In genomic region chr7:102473271-102473991, GRCh38 we compare ENCODE assay signal across 1 cellular context.
TF ChIP-seq lines count a peak whose summit lies in the region.

No MANE protein-coding gene starts in this region.

TF ChIP-seq in IMR-90, 13 proteins besides CTCF, POLR2A, EP300 and RAD21:
- no peak for TF ChIP-seq CHD1 (IDR thresholded peaks at IDR 0.05; ENCODE audit: low read depth, low read length)
- no peak for TF ChIP-seq FOS (IDR thresholded peaks at IDR 0.05; ENCODE audit: low read depth, low read length)
- no peak for TF ChIP-seq CEBPB (IDR thresholded peaks at IDR 0.05; ENCODE audit: low read depth, low read length)
- no peak for TF ChIP-seq ELK1 (IDR thresholded peaks at IDR 0.05; ENCODE audit: borderline replicate concordance, low read depth, low read length)
- no peak for TF ChIP-seq BHLHE40 (IDR thresholded peaks at IDR 0.05; ENCODE audit: low read depth, low read length)
- no peak for TF ChIP-seq MXI1 (IDR thresholded peaks at IDR 0.05; ENCODE audit: borderline replicate concordance, low read depth, low read length)
- no peak for TF ChIP-seq SMC3 (IDR thresholded peaks at IDR 0.05; ENCODE audit: low read depth, low read length)
- no peak for TF ChIP-seq MAFK (IDR thresholded peaks at IDR 0.05; ENCODE audit: low read depth, low read length)
- TF ChIP-seq RFX5 (IDR thresholded peaks at IDR 0.05; ENCODE audit: low read depth, low read length): no peak
- TF ChIP-seq USF2 (IDR thresholded peaks at IDR 0.05; ENCODE audit: low read depth, low read length): no peak
- TF ChIP-seq RCOR1 (IDR thresholded peaks at IDR 0.05; ENCODE audit: insufficient replicate concordance, low read length): no peak
- no peak for TF ChIP-seq MAZ (IDR thresholded peaks at IDR 0.05; ENCODE audit: borderline replicate concordance, low read depth, low read length)
- TF ChIP-seq NFE2L2 (IDR thresholded peaks at IDR 0.05; ENCODE audit: low read depth, low read length): no peak
